16 cellular contexts compared by ENCODE assay signal in genomic region chr16:58114827-58115825, GRCh38. TPM values are rescaled to one million over a fixed set of nuclear protein-coding genes. Genes with fewer than 3 reads are reported as not detected.
DNase-seq lines count a peak whose midpoint lies in the region; TF ChIP-seq lines count a peak whose summit lies in the region.
"Had no signal": no experiment of that assay in that cellular context is flagged by ENCODE, and none has a peak within 500 bp of the region (broad histone marks: within the 10 kb centered on the region; RNA-seq: fewer than 3 reads in every experiment).

No MANE protein-coding gene starts in this region.

- no peak for TF ChIP-seq POLR2A in uterus (IDR thresholded peaks at IDR 0.05)

- H3K4me3 ChIP-seq in hepatocyte = no peak overlapping the region
- no peak overlapping the region for H3K4me3 ChIP-seq in osteoblast (ENCODE audit: insufficient read depth, low read length)
- H3K4me3 ChIP-seq in uterus = no peak overlapping the region

- H3K9me2 ChIP-seq in hepatocyte (replicated peaks; ENCODE audit: insufficient read depth) = no peaks in the 10 kb centered on the region

- TF ChIP-seq CTCF in hepatocyte (IDR thresholded peaks at IDR 0.05; ENCODE audit: poor library complexity) = no peak
- no peak for TF ChIP-seq CTCF in osteoblast (IDR thresholded peaks at IDR 0.05; ENCODE audit: extremely low read depth, low read depth, low read length)
- TF ChIP-seq CTCF in uterus (IDR thresholded peaks at IDR 0.05) = no peak

- no peak overlapping the region for H3K4me2 ChIP-seq in hepatocyte
- H3K4me2 ChIP-seq in osteoblast (ENCODE audit: insufficient read depth, low read length) = no peak overlapping the region

- 95% methylated on average over 23 of the region's 23 CpGs for whole genome bisulfite sequencing in hepatocyte (ENCODE audit: low lambda C conversion rate, missing lambda C conversion rate)

- H3K36me3 ChIP-seq in hepatocyte (replicated peaks; ENCODE audit: insufficient read depth, low read depth) (no peaks in the 10 kb centered on the region), osteoblast (ENCODE audit: insufficient read depth, low read length) (peaks cover 36% of the 10 kb centered on the region), uterus (no peaks in the 10 kb centered on the region)

- H4K20me1 ChIP-seq in hepatocyte (ENCODE audit: insufficient read depth, poor library complexity, severe bottlenecking) = peaks cover 37% of the 10 kb centered on the region
- peaks cover 36% of the 10 kb centered on the region for H4K20me1 ChIP-seq in osteoblast (ENCODE audit: insufficient read depth, low read length)

- H3K4me1 ChIP-seq in hepatocyte (ENCODE audit: insufficient read depth) (peaks cover 12% of the 10 kb centered on the region), osteoblast (ENCODE audit: insufficient read depth, low read length) (peaks cover 17% of the 10 kb centered on the region), uterus (peaks cover 2 to 8% of the 10 kb centered on the region in 2 donors)

- H3K9me3 ChIP-seq in hepatocyte (ENCODE audit: low read depth) = no peaks in the 10 kb centered on the region
- H3K9me3 ChIP-seq in osteoblast (ENCODE audit: low read depth, low read length) = no peaks in the 10 kb centered on the region
- no peaks in the 10 kb centered on the region for H3K9me3 ChIP-seq in uterus

- peaks cover 43% of the 10 kb centered on the region for H3K79me2 ChIP-seq in hepatocyte
- H3K79me2 ChIP-seq in osteoblast (ENCODE audit: insufficient read depth, low read length) = peaks cover 46% of the 10 kb centered on the region

- H2AFZ ChIP-seq in hepatocyte = no peak overlapping the region
- H2AFZ ChIP-seq in osteoblast (ENCODE audit: low read length) = no peak overlapping the region

- H3K27ac ChIP-seq in hepatocyte (no peak overlapping the region), osteoblast (ENCODE audit: low read depth, low read length) (no peak overlapping the region), uterus (peak overlapping the region in 1 of 2 donors; percentile 37)

- no peaks in the 10 kb centered on the region for H3K27me3 ChIP-seq in hepatocyte
- H3K27me3 ChIP-seq in osteoblast (ENCODE audit: insufficient read depth, low read length) = no peaks in the 10 kb centered on the region
- H3K27me3 ChIP-seq in uterus = no peaks in the 10 kb centered on the region

- intact Hi-C loops in uterus (cut with DNase I; ENCODE audit: low total_unique reads) = no loop called here

- DNase-seq in HCEC 1CT (peak; percentile 50), amniotic epithelial cell (ENCODE audit: low read depth) (peak; percentile 74), hepatocyte (ENCODE audit: low spot score) (peak; percentile 58), osteoblast (ENCODE audit: insufficient read length, low spot score, missing footprints) (peak; percentile 48), HUDEP-2 (lab: John Stamatoyannopoulos, UW; ENCODE audit: unreplicated experiment in 76 of 76) (no peak), uterus (no peak), cortex of kidney (lab: John Stamatoyannopoulos, UW) (no peak)
- DNase-seq: activated CD4-positive, alpha-beta T cell treated with anti-CD3 and anti-CD28 coated beads for 48 hours; activated naive CD8-positive, alpha-beta T cell treated with anti-CD3 and anti-CD28 coated beads, Interleukin-2, amount 10 ng/mL, durations not matched to agents 7 days and 5 days; activated T-cell treated with anti-CD3 and anti-CD28 coated beads, Interleukin-2, amount 50 U/mL, for 1 hour; caudate nucleus; Karpas-422; naive B cell; NCI-H1436 treated with DMSO at 0.1 percent for 48 hours; NCI-H345; SHP77 had no signal

RNA-seq across cellular contexts. Expression of gene CFAP20, which starts 14.1 kb away (rescaled TPM):
- total RNA-seq in hepatocyte (71.2 and 71.6 TPM in 2 replicates), osteoblast (22.4 and 26.1 TPM in 2 replicates), uterus (10 to 100 TPM; 23.7 to 88.8 (median 59.2) TPM)
- polyA plus RNA-seq in hepatocyte = 74.6 and 78.1 TPM in 2 replicates

Comparison
In these comparisons a context has a peak if more than half of its experiments do, and no peak if none do; other contexts are left out.
1. DNase-seq: peak in HCEC 1CT (single experiment), amniotic epithelial cell (single experiment), hepatocyte (single experiment) and osteoblast (single experiment); none in HUDEP-2 (0 of 76), uterus (0 of 2) and cortex of kidney (single experiment).